In the genomic region with DNA sequence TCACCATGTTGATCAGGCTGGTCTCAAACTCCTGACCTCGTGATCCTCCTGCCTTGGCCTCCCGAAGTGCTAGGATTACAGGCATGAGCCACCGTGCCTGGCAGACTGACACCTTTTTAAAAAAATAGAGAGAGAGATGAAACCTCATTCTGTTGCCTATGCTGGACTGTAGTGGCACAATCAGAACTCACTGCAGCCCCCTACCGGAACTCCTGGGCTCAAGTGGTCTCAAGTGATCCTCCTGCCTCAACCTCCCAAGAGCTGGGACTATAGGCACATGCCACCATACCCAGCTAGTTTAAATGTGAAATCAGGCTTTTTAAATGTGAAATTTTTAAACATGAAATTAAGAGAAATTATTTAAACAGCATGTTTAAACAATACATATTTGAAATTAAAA, we compare ENCODE assay signal across 34 cellular contexts.
"Had no signal": no experiment of that assay in that cellular context is flagged by ENCODE, and none has a peak within 500 bp of the region (broad histone marks: within the 10 kb centered on the region; RNA-seq: fewer than 3 reads in every experiment).

No MANE protein-coding gene starts in this region.

- ATAC-seq: activated CD8-positive, alpha-beta memory T cell treated with anti-CD3 and anti-CD28 coated beads, Interleukin-2, amount 10 ng/mL, durations not matched to agents 7 days and 5 days; activated T-helper 17 cell treated with anti-CD3 and anti-CD28 coated beads, Interleukin-2, amount 50 U/mL, for 72 hours had no signal

- H3K27ac ChIP-seq: brain microvascular endothelial cell, VCaP had no signal

- H3K36me3 Mint-ChIP-seq: activated CD8-positive, alpha-beta memory T cell treated with anti-CD3 and anti-CD28 coated beads, Interleukin-2, amount 10 ng/mL, durations not matched to agents 7 days and 5 days had no signal

- H3K4me3 Mint-ChIP-seq: activated B cell treated with CpG ODN at 0.5 μM for 24 hours; activated CD4-positive, alpha-beta memory T cell treated with anti-CD3 and anti-CD28 coated beads, Interleukin-2, amount 10 ng/mL, durations not matched to agents 7 days and 5 days; activated CD8-positive, alpha-beta memory T cell treated with anti-CD3 and anti-CD28 coated beads, Interleukin-2, amount 10 ng/mL, durations not matched to agents 7 days and 5 days; activated naive CD8-positive, alpha-beta T cell treated with anti-CD3 and anti-CD28 coated beads for 36 hours; activated T-helper 17 cell treated with anti-CD3 and anti-CD28 coated beads, Interleukin-2, amount 50 U/mL, for 72 hours had no signal

- H3K4me1 Mint-ChIP-seq: activated B cell treated with CpG ODN at 0.5 μM for 24 hours; activated CD4-positive, alpha-beta memory T cell treated with anti-CD3 and anti-CD28 coated beads, Interleukin-2, amount 10 ng/mL, durations not matched to agents 7 days and 5 days; activated CD8-positive, alpha-beta memory T cell treated with anti-CD3 and anti-CD28 coated beads, Interleukin-2, amount 10 ng/mL, durations not matched to agents 7 days and 5 days; activated naive CD8-positive, alpha-beta T cell treated with anti-CD3 and anti-CD28 coated beads for 36 hours; activated T-helper 17 cell treated with anti-CD3 and anti-CD28 coated beads, Interleukin-2, amount 50 U/mL, for 72 hours had no signal

- H3K27ac Mint-ChIP-seq: activated B cell treated with CpG ODN at 0.5 μM for 24 hours; activated CD4-positive, alpha-beta memory T cell treated with anti-CD3 and anti-CD28 coated beads, Interleukin-2, amount 10 ng/mL, durations not matched to agents 7 days and 5 days; activated CD8-positive, alpha-beta memory T cell treated with anti-CD3 and anti-CD28 coated beads, Interleukin-2, amount 10 ng/mL, durations not matched to agents 7 days and 5 days; activated naive CD8-positive, alpha-beta T cell treated with anti-CD3 and anti-CD28 coated beads for 36 hours; activated T-helper 17 cell treated with anti-CD3 and anti-CD28 coated beads, Interleukin-2, amount 50 U/mL, for 72 hours had no signal

- H3K27me3 ChIP-seq: brain microvascular endothelial cell had no signal

- DNase-seq: activated B cell treated with CpG ODN at 0.5 μM for 24 hours; activated CD4-positive, alpha-beta memory T cell treated with anti-CD3 and anti-CD28 coated beads, Interleukin-2, amount 10 ng/mL, durations not matched to agents 7 days and 5 days; activated CD4-positive, alpha-beta T cell treated with anti-CD3 and anti-CD28 coated beads for 1 hour; activated CD4-positive, alpha-beta T cell treated with anti-CD3 and anti-CD28 coated beads for 48 hours; activated CD8-positive, alpha-beta memory T cell treated with anti-CD3 and anti-CD28 coated beads for 24 hours; activated CD8-positive, alpha-beta memory T cell treated with anti-CD3 and anti-CD28 coated beads, Interleukin-2, amount 10 ng/mL, durations not matched to agents 7 days and 5 days; activated CD8-positive, alpha-beta memory T cell treated with anti-CD3 and anti-CD28 coated beads, Interleukin-2, amount 50 U/mL, for 48 hours; activated effector memory CD4-positive, alpha-beta T cell treated with anti-CD3 and anti-CD28 coated beads, Interleukin-2, amount 50 U/mL, for 16 hours; activated naive CD4-positive, alpha-beta T cell; activated naive CD4-positive, alpha-beta T cell treated with anti-CD3 and anti-CD28 coated beads, Interleukin-2, amount 50 U/mL, for 16 hours; activated naive CD8-positive, alpha-beta T cell treated with anti-CD3 and anti-CD28 coated beads for 36 hours; activated T-cell treated with anti-CD3 and anti-CD28 coated beads, Interleukin-2, amount 50 U/mL, for 48 hours; amniotic stem cell; aorta; brain microvascular endothelial cell; central memory CD4-positive, alpha-beta T cell; NCI-H1105; NCI-H1417 treated with DMSO at 0.1 percent for 48 hours; NCI-H187 treated with DMSO at 0.1 percent for 48 hours; NCI-H2081; NCI-H226; NCI-H446 treated with DMSO at 0.1 percent for 48 hours; NCI-H524; NCI-H69; NCI-H82; NK-92 treated with Interleukin-12 subunit alpha and Interleukin-12 subunit beta, amount 100 ng/mL, for 24 hours; RPMI8226; SIG-M5; SW 1271; T-helper 1 cell; T-helper 2 cell; T-helper 9 cell had no signal

- H3K9me3 Mint-ChIP-seq: activated B cell treated with CpG ODN at 0.5 μM for 24 hours; activated CD4-positive, alpha-beta memory T cell treated with anti-CD3 and anti-CD28 coated beads, Interleukin-2, amount 10 ng/mL, durations not matched to agents 7 days and 5 days; activated T-helper 17 cell treated with anti-CD3 and anti-CD28 coated beads, Interleukin-2, amount 50 U/mL, for 72 hours had no signal

- H3K36me3 ChIP-seq: brain microvascular endothelial cell had no signal
